Comparison of ENCODE assay signal across 7 cellular contexts in genomic region chr9:78236511-78236950, GRCh38. TPM values are rescaled to one million over a fixed set of nuclear protein-coding genes. Genes with fewer than 3 reads are reported as not detected.
DNase-seq lines count a peak whose midpoint lies in the region; ATAC-seq and TF ChIP-seq lines count a peak whose summit lies in the region.

No MANE protein-coding gene starts in this region.

- H3K4me1 ChIP-seq in GM23248 (ENCODE audit: insufficient read depth): peaks cover 10% of the 10 kb centered on the region; the same call in 1 of the 2 replicates
- peaks cover 15% of the 10 kb centered on the region for H3K4me1 ChIP-seq in body of pancreas
- H3K4me1 ChIP-seq in thyroid gland: peaks cover 0 to 6% of the 10 kb centered on the region in 2 donors

- no peak for TF ChIP-seq CTCF in GM13976 (IDR thresholded peaks at IDR 0.05; ENCODE audit: borderline replicate concordance, control extremely low read depth, extremely low read depth, insufficient read depth, missing control alignments)
- no peak for TF ChIP-seq CTCF in body of pancreas (IDR thresholded peaks at IDR 0.05)
- no peak for TF ChIP-seq CTCF in thyroid gland (IDR thresholded peaks at IDR 0.05)

- H3K27me3 ChIP-seq in GM23248 (replicated peaks; ENCODE audit: insufficient read depth) (no peaks in the 10 kb centered on the region), body of pancreas (no peaks in the 10 kb centered on the region), thyroid gland (no peaks in the 10 kb centered on the region)

- peaks cover 9% of the 10 kb centered on the region; the same call in 1 of the 2 replicates for H3F3A ChIP-seq in GM23248 (ENCODE audit: insufficient read depth)

- H4K20me1 ChIP-seq in GM23248 (ENCODE audit: insufficient read depth): no peaks in the 10 kb centered on the region

- in situ Hi-C loops in GM13976 (cut with MboI; ENCODE audit: low sequenced_read_pairs, unreplicated experiment) (no loop called here), GM23248 (cut with MboI) (no loop called here)

- TF ChIP-seq POLR2A in body of pancreas (IDR thresholded peaks at IDR 0.05) (no peak), thyroid gland (IDR thresholded peaks at IDR 0.05) (no peak)

- peak overlapping the region; percentile 98 for H2AFZ ChIP-seq in GM23248

- H3K79me2 ChIP-seq in GM23248 (ENCODE audit: insufficient read depth): peaks cover 16% of the 10 kb centered on the region

- no peaks in the 10 kb centered on the region for H3K9me3 ChIP-seq in GM23248 (ENCODE audit: low read depth)
- H3K9me3 ChIP-seq in body of pancreas: no peaks in the 10 kb centered on the region
- H3K9me3 ChIP-seq in thyroid gland: no peaks in the 10 kb centered on the region

- 11 to 16% methylated on average over 13 of the region's 13 CpGs for WGBS in GM23248 (ENCODE audit: low coverage in 1 of 2, low lambda C conversion rate in 2 of 2, missing lambda C conversion rate in 2 of 2), 2 experiments
- WGBS in body of pancreas, 2 donors: 7 to 20% methylated on average over 7 to 13 of the region's 13 CpGs
- WGBS in thyroid gland, 2 donors: 5 to 6% methylated on average over 12 of the region's 13 CpGs

- H3K9me2 ChIP-seq in GM23248 (ENCODE audit: insufficient read depth): no peaks in the 10 kb centered on the region

- peak overlapping the region; percentile 86 for H3K9ac ChIP-seq in GM23248

- ATAC-seq in body of pancreas (no peak), left lobe of liver (peak; percentile 26)

- H3K36me3 ChIP-seq in GM23248 (ENCODE audit: low read depth) (no peaks in the 10 kb centered on the region), body of pancreas (replicated peaks in 1 of 2; ENCODE audit: insufficient read depth in 1 of 2, low read depth in 2 of 2) (peaks cover 0 to 2% of the 10 kb centered on the region in 2 donors), thyroid gland (no peaks in the 10 kb centered on the region)

- no peak overlapping the region for H3K27ac ChIP-seq in GM23248
- H3K27ac ChIP-seq in body of pancreas: peak overlapping the region; percentile 68 to 80 (median 78)
- H3K27ac ChIP-seq in thyroid gland: peak overlapping the region; percentile 58 to 89 (median 84)

- DNase-seq in GM13976 (ENCODE audit: low spot score) (peak; percentile 47), GM23248 (peak; percentile 36), M059J (ENCODE audit: low read depth) (peak; percentile 34), body of pancreas (no peak), left lobe of liver (ENCODE audit: low spot score) (no peak), thyroid gland (peak in 1 of 2 donors; percentile 30), DMS114 treated with DMSO at 0.1 percent for 48 hours (lab: John Stamatoyannopoulos, UW; ENCODE audit: unreplicated experiment) (no peak)

- peak overlapping the region; percentile 92 for H3K4me3 ChIP-seq in GM23248
- H3K4me3 ChIP-seq in body of pancreas: peak overlapping the region; percentile 38 to 72
- H3K4me3 ChIP-seq in thyroid gland (replicated peaks in 1 of 3): peak overlapping the region; percentile 64 to 82 (median 67)

- intact Hi-C loops in body of pancreas (cut with DNase I) (no loop called here), thyroid gland (cut with DNase I) (no loop called here)

- H3K4me2 ChIP-seq in GM23248 (ENCODE audit: unreplicated experiment): peak overlapping the region; percentile 93

RNA-seq across cellular contexts. Expression of gene CEP78, which starts 0.7 kb away (rescaled TPM):
- total RNA-seq in GM23248 (2014; rRNA removed; shearing (Covaris generic)): 13.8 and 22.9 TPM in 2 replicates
- polyA plus RNA-seq in GM23248 (2016; fragmentation: Nextera tagmentation; extraction: Ambion mirVana): 9.1 and 10.1 TPM in 2 replicates
- 33.6 and 42.7 TPM in 2 replicates for total RNA-seq in M059J (2014; rRNA removed; shearing (Covaris generic))
- total RNA-seq in body of pancreas (1 to 10 TPM; 5.6 to 9.6 TPM), left lobe of liver (10.8 TPM), thyroid gland (10 to 100 TPM; 15.7 to 20.7 (median 18.4) TPM)

Comparison
In these comparisons a context has a peak if more than half of its experiments do, and no peak if none do; other contexts are left out.
1. DNase-seq: peak in GM13976 (single experiment), GM23248 (single experiment) and M059J (single experiment); none in body of pancreas (0 of 4), left lobe of liver (single experiment) and DMS114 treated with DMSO at 0.1 percent for 48 hours (single experiment).
2. Peak in every context shown above with its lines, with median percentiles within 50 percentile points of each other: H3K4me3 ChIP-seq.